Comparison of ENCODE assay signal across 1 cellular context in the genomic region with DNA sequence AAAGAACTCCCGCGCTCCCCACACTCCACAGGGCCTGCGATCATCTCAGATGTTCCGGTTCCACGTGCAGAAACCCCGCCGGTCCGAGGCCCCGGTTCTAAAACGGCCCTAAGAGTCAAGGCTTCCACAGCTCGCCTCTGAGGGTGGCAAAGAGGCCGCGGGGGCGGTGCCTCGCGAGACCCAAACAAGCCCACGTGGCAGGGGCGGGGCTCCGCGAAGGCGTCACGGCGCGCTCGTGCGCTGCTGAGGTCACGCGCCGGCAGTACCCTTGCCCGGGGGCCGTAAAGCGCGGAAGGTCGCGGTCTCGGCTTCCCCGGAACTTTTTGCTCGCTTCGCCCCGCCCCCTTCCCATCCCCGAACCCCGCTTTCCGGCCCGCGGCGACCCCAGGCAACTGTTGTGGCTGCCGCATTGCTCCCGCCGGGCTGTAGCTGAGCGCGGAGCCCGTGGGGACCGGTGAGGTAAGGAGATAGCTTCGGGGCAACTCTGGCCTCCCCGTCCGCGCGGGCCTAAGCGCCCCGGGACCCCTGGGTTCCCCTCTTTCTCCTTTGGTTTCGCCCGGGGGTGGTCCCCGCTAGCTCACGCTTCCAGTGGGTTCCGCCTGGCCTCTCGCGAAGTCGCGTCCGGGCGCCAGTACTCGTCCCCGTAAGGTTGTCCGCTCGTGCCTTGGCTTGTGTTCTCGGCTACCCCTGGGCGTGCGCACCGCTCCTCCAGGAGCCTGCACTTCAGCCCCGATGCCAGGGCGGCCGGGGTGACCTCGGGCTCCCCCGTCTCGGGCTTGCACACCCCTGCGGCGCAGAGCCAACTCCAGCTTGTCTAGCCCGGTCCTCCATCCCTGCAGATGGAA.
A peak's percentile ranks its signal among the peaks of the same experiment; 100 is the strongest.
TF ChIP-seq lines count a peak whose summit lies in the region.

A gene (plus strand): TSS at position 351 of the 845 bp plus-strand sequence. CDS start 6,161 bp downstream, outside the sequence.

TF ChIP-seq in HepG2, 621 proteins besides CTCF, POLR2A, EP300 and RAD21 (continued from another document):
- TF ChIP-seq, protein P1, sequence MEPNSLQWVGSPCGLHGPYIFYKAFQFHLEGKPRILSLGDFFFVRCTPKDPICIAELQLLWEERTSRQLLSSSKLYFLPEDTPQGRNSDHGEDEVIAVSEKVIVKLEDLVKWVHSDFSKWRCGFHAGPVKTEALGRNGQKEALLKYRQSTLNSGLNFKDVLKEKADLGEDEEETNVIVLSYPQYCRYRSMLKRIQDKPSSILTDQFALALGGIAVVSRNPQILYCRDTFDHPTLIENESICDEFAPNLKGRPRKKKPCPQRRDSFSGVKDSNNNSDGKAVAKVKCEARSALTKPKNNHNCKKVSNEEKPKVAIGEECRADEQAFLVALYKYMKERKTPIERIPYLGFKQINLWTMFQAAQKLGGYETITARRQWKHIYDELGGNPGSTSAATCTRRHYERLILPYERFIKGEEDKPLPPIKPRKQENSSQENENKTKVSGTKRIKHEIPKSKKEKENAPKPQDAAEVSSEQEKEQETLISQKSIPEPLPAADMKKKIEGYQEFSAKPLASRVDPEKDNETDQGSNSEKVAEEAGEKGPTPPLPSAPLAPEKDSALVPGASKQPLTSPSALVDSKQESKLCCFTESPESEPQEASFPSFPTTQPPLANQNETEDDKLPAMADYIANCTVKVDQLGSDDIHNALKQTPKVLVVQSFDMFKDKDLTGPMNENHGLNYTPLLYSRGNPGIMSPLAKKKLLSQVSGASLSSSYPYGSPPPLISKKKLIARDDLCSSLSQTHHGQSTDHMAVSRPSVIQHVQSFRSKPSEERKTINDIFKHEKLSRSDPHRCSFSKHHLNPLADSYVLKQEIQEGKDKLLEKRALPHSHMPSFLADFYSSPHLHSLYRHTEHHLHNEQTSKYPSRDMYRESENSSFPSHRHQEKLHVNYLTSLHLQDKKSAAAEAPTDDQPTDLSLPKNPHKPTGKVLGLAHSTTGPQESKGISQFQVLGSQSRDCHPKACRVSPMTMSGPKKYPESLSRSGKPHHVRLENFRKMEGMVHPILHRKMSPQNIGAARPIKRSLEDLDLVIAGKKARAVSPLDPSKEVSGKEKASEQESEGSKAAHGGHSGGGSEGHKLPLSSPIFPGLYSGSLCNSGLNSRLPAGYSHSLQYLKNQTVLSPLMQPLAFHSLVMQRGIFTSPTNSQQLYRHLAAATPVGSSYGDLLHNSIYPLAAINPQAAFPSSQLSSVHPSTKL (CRISPR knock-in tag; IDR thresholded peaks at IDR 0.05) = peak; percentile 46; the same call in 1 of the 2 replicates
- TF ChIP-seq SPEN (CRISPR knock-in tag; IDR thresholded peaks at IDR 0.05; ENCODE audit: low read depth) (peak; percentile 83), SIN3A (IDR thresholded peaks at IDR 0.05; ENCODE audit: borderline replicate concordance, low read depth, low read length) (peak; percentile 68; the same call in 1 of the 2 replicates), IRF2 (CRISPR knock-in tag; IDR thresholded peaks at IDR 0.05) (peak; percentile 58; the same call in 1 of the 2 replicates), NR2C2 (CRISPR knock-in tag; IDR thresholded peaks at IDR 0.05; ENCODE audit: borderline replicate concordance) (peak; percentile 95), ZNF331 (CRISPR knock-in tag; IDR thresholded peaks at IDR 0.05) (peak; percentile 44; the same call in 1 of the 2 replicates), AGO2 (optimal IDR thresholded peaks at IDR 0.05; ENCODE audit: low read depth, low read length) (peak; percentile 23)
- TF ChIP-seq, protein P2, sequence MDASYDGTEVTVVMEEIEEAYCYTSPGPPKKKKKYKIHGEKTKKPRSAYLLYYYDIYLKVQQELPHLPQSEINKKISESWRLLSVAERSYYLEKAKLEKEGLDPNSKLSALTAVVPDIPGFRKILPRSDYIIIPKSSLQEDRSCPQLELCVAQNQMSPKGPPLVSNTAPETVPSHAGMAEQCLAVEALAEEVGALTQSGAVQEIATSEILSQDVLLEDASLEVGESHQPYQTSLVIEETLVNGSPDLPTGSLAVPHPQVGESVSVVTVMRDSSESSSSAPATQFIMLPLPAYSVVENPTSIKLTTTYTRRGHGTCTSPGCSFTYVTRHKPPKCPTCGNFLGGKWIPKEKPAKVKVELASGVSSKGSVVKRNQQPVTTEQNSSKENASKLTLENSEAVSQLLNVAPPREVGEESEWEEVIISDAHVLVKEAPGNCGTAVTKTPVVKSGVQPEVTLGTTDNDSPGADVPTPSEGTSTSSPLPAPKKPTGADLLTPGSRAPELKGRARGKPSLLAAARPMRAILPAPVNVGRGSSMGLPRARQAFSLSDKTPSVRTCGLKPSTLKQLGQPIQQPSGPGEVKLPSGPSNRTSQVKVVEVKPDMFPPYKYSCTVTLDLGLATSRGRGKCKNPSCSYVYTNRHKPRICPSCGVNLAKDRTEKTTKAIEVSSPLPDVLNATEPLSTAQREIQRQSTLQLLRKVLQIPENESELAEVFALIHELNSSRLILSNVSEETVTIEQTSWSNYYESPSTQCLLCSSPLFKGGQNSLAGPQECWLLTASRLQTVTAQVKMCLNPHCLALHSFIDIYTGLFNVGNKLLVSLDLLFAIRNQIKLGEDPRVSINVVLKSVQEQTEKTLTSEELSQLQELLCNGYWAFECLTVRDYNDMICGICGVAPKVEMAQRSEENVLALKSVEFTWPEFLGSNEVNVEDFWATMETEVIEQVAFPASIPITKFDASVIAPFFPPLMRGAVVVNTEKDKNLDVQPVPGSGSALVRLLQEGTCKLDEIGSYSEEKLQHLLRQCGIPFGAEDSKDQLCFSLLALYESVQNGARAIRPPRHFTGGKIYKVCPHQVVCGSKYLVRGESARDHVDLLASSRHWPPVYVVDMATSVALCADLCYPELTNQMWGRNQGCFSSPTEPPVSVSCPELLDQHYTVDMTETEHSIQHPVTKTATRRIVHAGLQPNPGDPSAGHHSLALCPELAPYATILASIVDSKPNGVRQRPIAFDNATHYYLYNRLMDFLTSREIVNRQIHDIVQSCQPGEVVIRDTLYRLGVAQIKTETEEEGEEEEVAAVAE (CRISPR knock-in tag; IDR thresholded peaks at IDR 0.05; ENCODE audit: borderline replicate concordance) = peak; percentile 37; the same call in 1 of the 2 replicates
